1 cellular context compared by ENCODE assay signal in genomic region chr12:49828143-49829091, GRCh38.
TF ChIP-seq lines count a peak whose summit lies in the region.

A gene with protein sequence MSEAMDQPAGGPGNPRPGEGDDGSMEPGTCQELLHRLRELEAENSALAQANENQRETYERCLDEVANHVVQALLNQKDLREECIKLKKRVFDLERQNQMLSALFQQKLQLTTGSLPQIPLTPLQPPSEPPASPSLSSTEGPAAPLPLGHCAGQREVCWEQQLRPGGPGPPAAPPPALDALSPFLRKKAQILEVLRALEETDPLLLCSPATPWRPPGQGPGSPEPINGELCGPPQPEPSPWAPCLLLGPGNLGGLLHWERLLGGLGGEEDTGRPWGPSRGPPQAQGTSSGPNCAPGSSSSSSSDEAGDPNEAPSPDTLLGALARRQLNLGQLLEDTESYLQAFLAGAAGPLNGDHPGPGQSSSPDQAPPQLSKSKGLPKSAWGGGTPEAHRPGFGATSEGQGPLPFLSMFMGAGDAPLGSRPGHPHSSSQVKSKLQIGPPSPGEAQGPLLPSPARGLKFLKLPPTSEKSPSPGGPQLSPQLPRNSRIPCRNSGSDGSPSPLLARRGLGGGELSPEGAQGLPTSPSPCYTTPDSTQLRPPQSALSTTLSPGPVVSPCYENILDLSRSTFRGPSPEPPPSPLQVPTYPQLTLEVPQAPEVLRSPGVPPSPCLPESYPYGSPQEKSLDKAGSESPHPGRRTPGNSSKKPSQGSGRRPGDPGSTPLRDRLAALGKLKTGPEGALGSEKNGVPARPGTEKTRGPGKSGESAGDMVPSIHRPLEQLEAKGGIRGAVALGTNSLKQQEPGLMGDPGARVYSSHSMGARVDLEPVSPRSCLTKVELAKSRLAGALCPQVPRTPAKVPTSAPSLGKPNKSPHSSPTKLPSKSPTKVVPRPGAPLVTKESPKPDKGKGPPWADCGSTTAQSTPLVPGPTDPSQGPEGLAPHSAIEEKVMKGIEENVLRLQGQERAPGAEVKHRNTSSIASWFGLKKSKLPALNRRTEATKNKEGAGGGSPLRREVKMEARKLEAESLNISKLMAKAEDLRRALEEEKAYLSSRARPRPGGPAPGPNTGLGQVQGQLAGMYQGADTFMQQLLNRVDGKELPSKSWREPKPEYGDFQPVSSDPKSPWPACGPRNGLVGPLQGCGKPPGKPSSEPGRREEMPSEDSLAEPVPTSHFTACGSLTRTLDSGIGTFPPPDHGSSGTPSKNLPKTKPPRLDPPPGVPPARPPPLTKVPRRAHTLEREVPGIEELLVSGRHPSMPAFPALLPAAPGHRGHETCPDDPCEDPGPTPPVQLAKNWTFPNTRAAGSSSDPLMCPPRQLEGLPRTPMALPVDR (N-terminal part only) (minus strand): TSS chr12:49828413. CDS start chr12:49804044, 24,369 bp downstream.

TF ChIP-seq in GM12878, 131 proteins besides CTCF, POLR2A, EP300 and RAD21 (continued from another document and continues in another):
- TF ChIP-seq RELB (IDR thresholded peaks at IDR 0.05; ENCODE audit: low read depth) (peak; percentile 42; the same call in 1 of the 2 replicates), KDM1A (IDR thresholded peaks at IDR 0.05; ENCODE audit: borderline replicate concordance) (no peak), PAX5 (IDR thresholded peaks at IDR 0.05; ENCODE audit: borderline replicate concordance, low read depth, low read length) (peak; percentile 45; the same call in 1 of the 2 replicates), MAX (IDR thresholded peaks at IDR 0.05; ENCODE audit: low read depth, low read length) (peak; percentile 13; the same call in 1 of the 2 replicates), NR2C2 (IDR thresholded peaks at IDR 0.05; ENCODE audit: borderline replicate concordance, control insufficient read depth, insufficient read length, low read depth) (no peak), JUNB (IDR thresholded peaks at IDR 0.05) (no peak; the same call in 1 of the 2 replicates), ZNF622 (IDR thresholded peaks at IDR 0.05) (no peak), SUPT20H (IDR thresholded peaks at IDR 0.05; ENCODE audit: borderline replicate concordance, control insufficient read depth, low read depth, low read length) (no peak), KLF5 (IDR thresholded peaks at IDR 0.05; ENCODE audit: partially characterized antibody) (no peak), TCF12 (IDR thresholded peaks at IDR 0.05; ENCODE audit: low read depth, low read length) (peak; percentile 57; the same call in 1 of the 2 replicates), MYC (IDR thresholded peaks at IDR 0.05; ENCODE audit: insufficient read depth, insufficient read length, insufficient replicate concordance, low read length, severe bottlenecking) (no peak), TAF1 (IDR thresholded peaks at IDR 0.05; ENCODE audit: borderline replicate concordance, low read depth, low read length) (0 out of 2 replicates have a peak, but pooled peaks have one; percentile 32), PAX8 (IDR thresholded peaks at IDR 0.05) (no peak), ZZZ3 (IDR thresholded peaks at IDR 0.05; ENCODE audit: control insufficient read depth, insufficient read length, low read depth) (no peak), POLR2AphosphoS5 (IDR thresholded peaks at IDR 0.05; ENCODE audit: low read length) (peak; percentile 50; the same call in 1 of the 2 replicates), CHD1 (IDR thresholded peaks at IDR 0.05; ENCODE audit: low read depth, low read length) (no peak), SMAD5 (IDR thresholded peaks at IDR 0.05; ENCODE audit: low read depth) (no peak), E4F1 (IDR thresholded peaks at IDR 0.05; ENCODE audit: borderline replicate concordance, partially characterized antibody) (no peak), REST (IDR thresholded peaks at IDR 0.05; ENCODE audit: low read depth, low read length) (no peak), IKZF1 (conservative IDR thresholded peaks at IDR 0.05) (peak; percentile 76), SPI1 (IDR thresholded peaks at IDR 0.05; ENCODE audit: borderline replicate concordance, insufficient read depth, low read depth, low read length) (peak; percentile 53; the same call in 1 of the 2 replicates), CBX5 (IDR thresholded peaks at IDR 0.05; ENCODE audit: low read depth) (no peak), SIX5 (IDR thresholded peaks at IDR 0.05; ENCODE audit: low read depth, low read length, severe bottlenecking) (no peak), ATF7 (IDR thresholded peaks at IDR 0.05; ENCODE audit: low read depth) (no peak), TBL1XR1 (IDR thresholded peaks at IDR 0.05; ENCODE audit: low read depth, low read length) (no peak), NR2F1 (conservative IDR thresholded peaks at IDR 0.05) (no peak), WRNIP1 (IDR thresholded peaks at IDR 0.05; ENCODE audit: borderline replicate concordance, low read depth, low read length) (no peak), FOXK2 (IDR thresholded peaks at IDR 0.05) (no peak), ATF3 (IDR thresholded peaks at IDR 0.05; ENCODE audit: borderline replicate concordance, extremely low read depth, low read depth, low read length) (no peak), SP1 (IDR thresholded peaks at IDR 0.05; ENCODE audit: low read depth, low read length) (no peak), ETV6 (conservative IDR thresholded peaks at IDR 0.05 in 1 of 2, IDR thresholded peaks at IDR 0.05 in 1 of 2; ENCODE audit: borderline replicate concordance in 1 of 2, low read depth in 1 of 2) (no peak; a peak in 1 of 4 replicates), ZSCAN29 (IDR thresholded peaks at IDR 0.05) (no peak), NFIC (IDR thresholded peaks at IDR 0.05; ENCODE audit: low read depth, low read length) (no peak), SMC3 (IDR thresholded peaks at IDR 0.05; ENCODE audit: borderline replicate concordance, low read length) (no peak), CEBPB (IDR thresholded peaks at IDR 0.05; ENCODE audit: borderline replicate concordance in 1 of 2, low read depth in 2 of 2, low read length in 2 of 2) (no peak), ZNF217 (IDR thresholded peaks at IDR 0.05) (no peak), FOS (IDR thresholded peaks at IDR 0.05; ENCODE audit: borderline replicate concordance, extremely low read depth, insufficient read length) (no peak), PML (IDR thresholded peaks at IDR 0.05; ENCODE audit: low read length) (no peak; the same call in 1 of the 2 replicates), RCOR1 (conservative IDR thresholded peaks at IDR 0.05; ENCODE audit: low read depth, low read length) (no peak), NKRF (conservative IDR thresholded peaks at IDR 0.05) (peak; percentile 59), POU2F2 (IDR thresholded peaks at IDR 0.05; ENCODE audit: borderline replicate concordance, low read depth, low read length) (peak; percentile 60; the same call in 1 of the 3 replicates), IKZF2 (IDR thresholded peaks at IDR 0.05) (peak; percentile 51 to 56)
- TF ChIP-seq, protein P1, sequence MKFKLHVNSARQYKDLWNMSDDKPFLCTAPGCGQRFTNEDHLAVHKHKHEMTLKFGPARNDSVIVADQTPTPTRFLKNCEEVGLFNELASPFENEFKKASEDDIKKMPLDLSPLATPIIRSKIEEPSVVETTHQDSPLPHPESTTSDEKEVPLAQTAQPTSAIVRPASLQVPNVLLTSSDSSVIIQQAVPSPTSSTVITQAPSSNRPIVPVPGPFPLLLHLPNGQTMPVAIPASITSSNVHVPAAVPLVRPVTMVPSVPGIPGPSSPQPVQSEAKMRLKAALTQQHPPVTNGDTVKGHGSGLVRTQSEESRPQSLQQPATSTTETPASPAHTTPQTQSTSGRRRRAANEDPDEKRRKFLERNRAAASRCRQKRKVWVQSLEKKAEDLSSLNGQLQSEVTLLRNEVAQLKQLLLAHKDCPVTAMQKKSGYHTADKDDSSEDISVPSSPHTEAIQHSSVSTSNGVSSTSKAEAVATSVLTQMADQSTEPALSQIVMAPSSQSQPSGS (IDR thresholded peaks at IDR 0.05; ENCODE audit: low read length) = no peak
- TF ChIP-seq, protein P2, sequence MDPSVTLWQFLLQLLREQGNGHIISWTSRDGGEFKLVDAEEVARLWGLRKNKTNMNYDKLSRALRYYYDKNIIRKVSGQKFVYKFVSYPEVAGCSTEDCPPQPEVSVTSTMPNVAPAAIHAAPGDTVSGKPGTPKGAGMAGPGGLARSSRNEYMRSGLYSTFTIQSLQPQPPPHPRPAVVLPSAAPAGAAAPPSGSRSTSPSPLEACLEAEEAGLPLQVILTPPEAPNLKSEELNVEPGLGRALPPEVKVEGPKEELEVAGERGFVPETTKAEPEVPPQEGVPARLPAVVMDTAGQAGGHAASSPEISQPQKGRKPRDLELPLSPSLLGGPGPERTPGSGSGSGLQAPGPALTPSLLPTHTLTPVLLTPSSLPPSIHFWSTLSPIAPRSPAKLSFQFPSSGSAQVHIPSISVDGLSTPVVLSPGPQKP (IDR thresholded peaks at IDR 0.05; ENCODE audit: low read depth, low read length) = peak; percentile 29; the same call in 1 of the 2 replicates
- TF ChIP-seq, protein P3, sequence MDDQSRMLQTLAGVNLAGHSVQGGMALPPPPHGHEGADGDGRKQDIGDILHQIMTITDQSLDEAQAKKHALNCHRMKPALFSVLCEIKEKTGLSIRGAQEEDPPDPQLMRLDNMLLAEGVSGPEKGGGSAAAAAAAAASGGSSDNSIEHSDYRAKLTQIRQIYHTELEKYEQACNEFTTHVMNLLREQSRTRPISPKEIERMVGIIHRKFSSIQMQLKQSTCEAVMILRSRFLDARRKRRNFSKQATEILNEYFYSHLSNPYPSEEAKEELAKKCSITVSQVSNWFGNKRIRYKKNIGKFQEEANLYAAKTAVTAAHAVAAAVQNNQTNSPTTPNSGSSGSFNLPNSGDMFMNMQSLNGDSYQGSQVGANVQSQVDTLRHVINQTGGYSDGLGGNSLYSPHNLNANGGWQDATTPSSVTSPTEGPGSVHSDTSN (IDR thresholded peaks at IDR 0.05; ENCODE audit: insufficient replicate concordance, low read depth, low read length) = no peak
